ENCODE assay signal across 1 cellular context in genomic region chr7:142632291-142633134, GRCh38.
TF ChIP-seq lines count a peak whose summit lies in the region.

No MANE protein-coding gene starts in this region.

TF ChIP-seq in SK-N-SH, 30 proteins besides CTCF, POLR2A, EP300 and RAD21 (continued from another document):
- TF ChIP-seq USF1 (IDR thresholded peaks at IDR 0.05; ENCODE audit: borderline replicate concordance, low read depth) (no peak), CHD2 (IDR thresholded peaks at IDR 0.05; ENCODE audit: low read length, partially characterized antibody) (peak; percentile 21), SIN3A (IDR thresholded peaks at IDR 0.05; ENCODE audit: borderline replicate concordance, low read depth, low read length) (no peak), FOXM1 (IDR thresholded peaks at IDR 0.05; ENCODE audit: low read depth) (no peak), NFIC (IDR thresholded peaks at IDR 0.05; ENCODE audit: borderline replicate concordance) (no peak), RXRA (IDR thresholded peaks at IDR 0.05; ENCODE audit: borderline replicate concordance, low read depth) (no peak), YY1 (IDR thresholded peaks at IDR 0.05; ENCODE audit: low read depth) (no peak), RFX5 (IDR thresholded peaks at IDR 0.05; ENCODE audit: low read length) (no peak), PBX3 (IDR thresholded peaks at IDR 0.05) (no peak), IRF3 (IDR thresholded peaks at IDR 0.05; ENCODE audit: low read depth, low read length) (no peak), USF2 (IDR thresholded peaks at IDR 0.05; ENCODE audit: borderline replicate concordance, low read depth, low read length) (no peak), FOXJ3 (CRISPR knock-in tag; IDR thresholded peaks at IDR 0.05) (no peak)
